Comparison of ENCODE assay signal across 25 cellular contexts in genomic region chr4:182730791-182731190, GRCh38.
"Had no signal": no experiment of that assay in that cellular context is flagged by ENCODE, and none has a peak within 500 bp of the region (broad histone marks: within the 10 kb centered on the region; RNA-seq: fewer than 3 reads in every experiment).

No MANE protein-coding gene starts in this region.

- H3K4me1 ChIP-seq: colonic mucosa, gastroesophageal sphincter, heart right ventricle, left lung, lower lobe of right lung had no signal

- ATAC-seq: effector memory CD8-positive, alpha-beta T cell; esophagus mucosa; foreskin keratinocyte; gastroesophageal sphincter; heart right ventricle; left cardiac atrium; left lung; left ventricle myocardium superior; lower lobe of right lung; naive thymus-derived CD4-positive, alpha-beta T cell had no signal

- DNase-seq: colonic mucosa; cortex of kidney; effector CD8-positive, alpha-beta T cell; effector memory CD8-positive, alpha-beta T cell; endodermal cell; erythroblast; foreskin keratinocyte; glutamatergic neuron; head of caudate nucleus; heart right ventricle; hypothalamus; left cardiac atrium; left lung; left ventricle myocardium superior; lower lobe of right lung; mesenchymal stem cell; midbrain; naive thymus-derived CD4-positive, alpha-beta T cell had no signal

- H3K9me3 ChIP-seq: colonic mucosa, gastroesophageal sphincter, heart right ventricle, left lung, lower lobe of right lung had no signal

- H3K27ac ChIP-seq: colonic mucosa, epithelial cell of prostate, foreskin keratinocyte, gastroesophageal sphincter, heart right ventricle, left lung, lower lobe of right lung had no signal

- H3K4me3 ChIP-seq: colonic mucosa, gastroesophageal sphincter, heart right ventricle, left lung, lower lobe of right lung had no signal

- FAIRE-seq: endometrium, frontal cortex, islet of Langerhans, keratinocyte had no signal

- H3K36me3 ChIP-seq: colonic mucosa, heart right ventricle, left lung, lower lobe of right lung had no signal

- H3K27me3 ChIP-seq: colonic mucosa, foreskin keratinocyte, gastroesophageal sphincter, heart right ventricle, left lung had no signal
